8 cellular contexts compared by ENCODE assay signal in genomic region chr22:46335201-46336118, GRCh38. TPM values are rescaled to one million over a fixed set of nuclear protein-coding genes. Genes with fewer than 3 reads are reported as not detected.
DNase-seq lines count a peak whose midpoint lies in the region; ATAC-seq and TF ChIP-seq lines count a peak whose summit lies in the region.

Gene TRMU, plus strand, starts transcription at chr22:46335714. Its CDS starts 51 bp downstream, at chr22:46335765.

- peaks cover 22% of the 10 kb centered on the region for H3F3A ChIP-seq in neural progenitor cell (ENCODE audit: low read depth)

- H3K4me3 Mint-ChIP-seq in IgD-negative memory B cell: peak within 1 kb of the TSS; percentile 88 to 97 (median 92)
- peak within 1 kb of the TSS; percentile 98 for H3K4me3 Mint-ChIP-seq in neural progenitor cell

- no peak for TF ChIP-seq CTCF in foreskin keratinocyte (conservative IDR thresholded peaks at IDR 0.05)
- no peak for TF ChIP-seq CTCF in neural progenitor cell (IDR thresholded peaks at IDR 0.05)

- H3K4me1 ChIP-seq in foreskin keratinocyte (no peaks in the 10 kb centered on the region), neural progenitor cell (peaks cover 8% of the 10 kb centered on the region), stomach smooth muscle (ENCODE audit: control insufficient read depth, insufficient read depth, low read length) (peaks cover 18% of the 10 kb centered on the region)

- H3K9me3 ChIP-seq in neural progenitor cell (ENCODE audit: low read depth) (no peaks in the 10 kb centered on the region), stomach smooth muscle (ENCODE audit: control insufficient read depth in 2 of 2, low read length in 2 of 2) (no peaks in the 10 kb centered on the region)

- H3K4me2 ChIP-seq in neural progenitor cell: peak within 1 kb of the TSS; percentile 83

- H3K27me3 ChIP-seq in foreskin keratinocyte (no peaks in the 10 kb centered on the region), neural progenitor cell (no peaks in the 10 kb centered on the region), stomach smooth muscle (ENCODE audit: control insufficient read depth in 1 of 2, insufficient read depth in 2 of 2, low read length in 2 of 2) (no peaks in the 10 kb centered on the region)

- H3K27ac Mint-ChIP-seq in IgD-negative memory B cell: peak within 1 kb of the TSS; percentile 61 to 95 (median 78)
- peak within 1 kb of the TSS; percentile 99 for H3K27ac Mint-ChIP-seq in neural progenitor cell

- ATAC-seq in GM21515 (IDR thresholded peaks at IDR 0.05; ENCODE audit: unreplicated experiment) (peak; percentile 78), foreskin keratinocyte (peak; percentile 77)

- H3K79me2 ChIP-seq in neural progenitor cell (ENCODE audit: low read depth): peaks cover 24% of the 10 kb centered on the region

- H4K20me1 ChIP-seq in neural progenitor cell (ENCODE audit: low read depth): peaks cover 27% of the 10 kb centered on the region

- H3K4me1 Mint-ChIP-seq in IgD-negative memory B cell: peaks cover 16 to 27% (median 18%) of the 10 kb centered on the region in 3 donors
- H3K4me1 Mint-ChIP-seq in neural progenitor cell: peaks cover 18% of the 10 kb centered on the region

- no peaks in the 10 kb centered on the region for H3K9me3 Mint-ChIP-seq in IgD-negative memory B cell
- H3K9me3 Mint-ChIP-seq in neural progenitor cell: no peaks in the 10 kb centered on the region

- peak within 1 kb of the TSS; percentile 88 for H3K4me3 ChIP-seq in neural progenitor cell
- H3K4me3 ChIP-seq in stomach smooth muscle (ENCODE audit: low read length in 2 of 2): peak within 1 kb of the TSS; percentile 59 to 89

- H3K9ac ChIP-seq in neural progenitor cell (peak within 1 kb of the TSS; percentile 82), stomach smooth muscle (ENCODE audit: low read length in 2 of 2) (peak within 1 kb of the TSS; percentile 56 to 92)

- DNase-seq in DMS 273 (lab: John Stamatoyannopoulos, UW; ENCODE audit: unreplicated experiment) (peak; percentile 89), SHP77 (lab: John Stamatoyannopoulos, UW) (peak; percentile 78 to 92), activated gamma-delta T cell treated with Interleukin-2 at 50 U/mL for 16 hours (peak; percentile 71), foreskin keratinocyte (peak; percentile 39 to 64), neural progenitor cell (ENCODE audit: low spot score) (peak; percentile 95)

- peaks cover 9% of the 10 kb centered on the region for H3K36me3 Mint-ChIP-seq in IgD-negative memory B cell
- H3K36me3 Mint-ChIP-seq in neural progenitor cell: peaks cover 24% of the 10 kb centered on the region

- peak within 1 kb of the TSS; percentile 71 for H2AFZ ChIP-seq in neural progenitor cell (replicated peaks)

- H3K27ac ChIP-seq in foreskin keratinocyte (peak within 1 kb of the TSS; percentile 73), neural progenitor cell (no peak within 1 kb of the TSS), stomach smooth muscle (ENCODE audit: low read length) (peak within 1 kb of the TSS; percentile 92)

- no peaks in the 10 kb centered on the region for H3K36me3 ChIP-seq in neural progenitor cell
- H3K36me3 ChIP-seq in stomach smooth muscle (ENCODE audit: control insufficient read depth in 2 of 2, insufficient read depth in 2 of 2, low read length in 2 of 2): peaks cover 12 to 14% of the 10 kb centered on the region in 2 donors

- H3K27me3 Mint-ChIP-seq in IgD-negative memory B cell (peaks cover 3% of the 10 kb centered on the region), neural progenitor cell (ENCODE audit: insufficient read depth, low read depth) (peaks cover 8% of the 10 kb centered on the region)

RNA-seq across cellular contexts. Expression of gene TRMU, which starts in this region (rescaled TPM):
- polyA plus RNA-seq in IgD-negative memory B cell: 22.1 TPM
- total RNA-seq in foreskin keratinocyte: 35.8 and 42.7 TPM in 2 replicates
- polyA plus RNA-seq in foreskin keratinocyte: 35.4 and 45.0 TPM in 2 replicates
- total RNA-seq in neural progenitor cell (ENCODE audit: low replicate concordance): 66.9 and 70.1 TPM in 2 replicates
